In the genomic region with DNA sequence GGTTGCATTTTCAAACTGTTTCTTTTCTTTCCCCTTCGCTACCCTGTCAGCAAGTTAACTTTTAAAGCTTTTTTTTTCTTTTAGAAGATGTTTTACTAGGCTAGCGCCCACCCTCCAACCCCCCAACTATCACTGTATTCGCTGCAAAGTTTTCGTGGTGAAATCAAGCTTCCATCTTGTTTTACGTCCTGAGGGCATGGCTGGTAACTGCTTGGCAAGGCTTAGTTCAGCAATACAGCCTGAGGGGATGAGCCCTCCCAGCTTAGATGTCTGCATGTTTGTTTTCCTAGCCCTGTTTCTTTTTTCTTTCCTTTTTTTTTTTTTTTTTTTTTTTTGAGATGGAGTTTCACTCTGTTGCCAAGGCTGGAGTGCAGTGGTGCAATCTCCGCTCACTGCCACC, we compare ENCODE assay signal across 24 cellular contexts.
"Had no signal": no experiment of that assay in that cellular context is flagged by ENCODE, and none has a peak within 500 bp of the region (broad histone marks: within the 10 kb centered on the region; RNA-seq: fewer than 3 reads in every experiment).

No MANE protein-coding gene starts in this region.

- H3K27ac ChIP-seq: adrenal gland, body of pancreas, colonic mucosa, dorsolateral prefrontal cortex, left ventricle myocardium inferior, parathyroid adenoma, psoas muscle, sigmoid colon, tibial artery had no signal

- H3K36me3 ChIP-seq: adrenal gland, colonic mucosa, left ventricle myocardium inferior, sigmoid colon, tibial artery had no signal

- DNase-seq: activated CD4-positive, alpha-beta T cell treated with anti-CD3 and anti-CD28 coated beads for 4 hours; activated CD4-positive, alpha-beta T cell treated with anti-CD3 and anti-CD28 coated beads, Interleukin-2, amount 50 U/mL, for 48 hours; activated CD4-positive, CD25-positive, alpha-beta regulatory T cell; activated CD8-positive, alpha-beta memory T cell treated with anti-CD3 and anti-CD28 coated beads for 24 hours; activated effector memory CD4-positive, alpha-beta T cell treated with anti-CD3 and anti-CD28 coated beads, Interleukin-2, amount 50 U/mL, for 16 hours; activated naive CD4-positive, alpha-beta T cell treated with anti-CD3 and anti-CD28 coated beads for 36 hours; activated naive CD8-positive, alpha-beta T cell treated with anti-CD3 and anti-CD28 coated beads for 36 hours; activated T-cell treated with anti-CD3 and anti-CD28 coated beads, Interleukin-2, amount 50 U/mL, for 1 hour; adrenal gland; aorta; body of pancreas; cerebellar nuclear complex; colonic mucosa; dorsolateral prefrontal cortex; effector memory CD4-positive, alpha-beta T cell; islet precursor cell; left ventricle myocardium inferior; psoas muscle; sigmoid colon; small intestine; stimulated activated CD4-positive, alpha-beta T cell treated with anti-CD3 and anti-CD28 coated beads, Interleukin-4, amount 100 ng/mL, for 24 hours; T-helper 1 cell; tibial artery had no signal

- H3K4me1 ChIP-seq: adrenal gland, body of pancreas, colonic mucosa, left ventricle myocardium inferior, parathyroid adenoma, psoas muscle, sigmoid colon, tibial artery had no signal

- H3K9me3 ChIP-seq: adrenal gland, body of pancreas, colonic mucosa, psoas muscle, sigmoid colon, tibial artery had no signal

- H3K9ac ChIP-seq: parathyroid adenoma had no signal

- H3K27me3 ChIP-seq: adrenal gland, body of pancreas, colonic mucosa, dorsolateral prefrontal cortex, sigmoid colon, tibial artery had no signal

- H3K4me3 ChIP-seq: adrenal gland, body of pancreas, colonic mucosa, dorsolateral prefrontal cortex, left ventricle myocardium inferior, psoas muscle, sigmoid colon, tibial artery had no signal

- H3K79me2 ChIP-seq: parathyroid adenoma had no signal
